Comparison of ENCODE assay signal across 14 cellular contexts in the genomic region with DNA sequence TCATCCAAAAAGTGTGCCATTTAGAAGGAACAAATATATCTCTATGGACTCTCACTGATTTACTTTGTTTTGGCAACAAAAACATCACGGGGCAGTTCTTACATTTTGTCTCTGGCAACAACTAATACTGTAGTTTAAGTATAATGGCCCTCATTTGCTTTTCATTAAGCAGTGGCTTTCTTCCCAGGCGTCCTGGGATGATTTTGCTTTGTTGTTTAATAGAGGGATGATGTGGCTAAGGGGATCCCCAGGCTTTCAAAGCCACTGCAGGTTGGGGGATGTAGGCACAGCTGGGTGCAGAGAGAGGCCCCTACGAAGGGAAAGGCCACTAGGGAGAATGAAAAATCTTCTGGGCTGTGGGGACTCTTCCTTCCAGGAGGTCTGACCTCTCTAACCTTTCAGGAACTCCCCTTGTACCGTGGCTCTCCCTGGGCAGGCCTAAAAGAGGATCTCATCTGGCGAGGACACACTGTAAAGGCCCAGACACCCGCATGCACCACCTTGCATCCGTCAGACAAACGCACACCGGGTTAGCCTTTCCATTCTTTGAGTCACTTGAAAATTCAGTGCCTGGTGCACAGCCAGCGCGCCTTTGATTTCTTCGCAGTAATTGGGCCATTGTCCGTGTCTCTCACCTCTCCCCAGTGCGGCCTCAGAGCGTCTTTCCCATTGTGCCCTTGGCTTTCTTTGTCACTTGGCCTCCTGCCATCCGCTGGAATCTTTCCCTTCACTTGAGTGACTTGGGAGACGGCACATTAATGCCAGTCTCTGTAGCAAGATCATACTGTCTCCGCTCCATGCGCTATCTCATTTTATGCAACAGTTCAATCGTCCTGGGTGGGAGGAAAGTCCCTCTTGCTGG. TPM values are rescaled to one million over a fixed set of nuclear protein-coding genes. Genes with fewer than 3 reads are reported as not detected.
DNase-seq lines count a peak whose midpoint lies in the region; ATAC-seq and TF ChIP-seq lines count a peak whose summit lies in the region.
"Had no signal": no experiment of that assay in that cellular context is flagged by ENCODE, and none has a peak within 500 bp of the region (broad histone marks: within the 10 kb centered on the region; RNA-seq: fewer than 3 reads in every experiment).

No MANE protein-coding gene starts in this region.

- H3K27me3 Mint-ChIP-seq in neural crest cell (ENCODE audit: low read depth) = peaks cover 23% of the 10 kb centered on the region
- H3K27me3 Mint-ChIP-seq in activated CD8-positive, alpha-beta T cell treated with anti-CD3 and anti-CD28 coated beads, Interleukin-2, amount 10 ng/mL, durations not matched to agents 7 days and 5 days (ENCODE audit: low read depth) = peaks cover 3% of the 10 kb centered on the region
- H3K27me3 Mint-ChIP-seq in activated naive CD8-positive, alpha-beta T cell treated with anti-CD3 and anti-CD28 coated beads for 36 hours = no peaks in the 10 kb centered on the region

- H3K27ac Mint-ChIP-seq in neural crest cell (ENCODE audit: unreplicated experiment) = no peak overlapping the region
- no peak overlapping the region for H3K27ac Mint-ChIP-seq in activated CD8-positive, alpha-beta T cell treated with anti-CD3 and anti-CD28 coated beads, Interleukin-2, amount 10 ng/mL, durations not matched to agents 7 days and 5 days
- no peak overlapping the region for H3K27ac Mint-ChIP-seq in activated naive CD8-positive, alpha-beta T cell treated with anti-CD3 and anti-CD28 coated beads for 36 hours

- H3K27me3 ChIP-seq in NT2/D1 (ENCODE audit: insufficient read depth, insufficient read length) = peaks cover 100% of the 10 kb centered on the region
- H3K27me3 ChIP-seq: suprapubic skin had no signal

- H3K36me3 ChIP-seq in NT2/D1 (ENCODE audit: insufficient read depth, insufficient read length, low read length) = no peaks in the 10 kb centered on the region
- H3K36me3 ChIP-seq: suprapubic skin had no signal

- H3K36me3 Mint-ChIP-seq in neural crest cell (ENCODE audit: low read depth) = no peaks in the 10 kb centered on the region
- H3K36me3 Mint-ChIP-seq in activated CD8-positive, alpha-beta T cell treated with anti-CD3 and anti-CD28 coated beads, Interleukin-2, amount 10 ng/mL, durations not matched to agents 7 days and 5 days (ENCODE audit: low read depth) = no peaks in the 10 kb centered on the region
- no peaks in the 10 kb centered on the region for H3K36me3 Mint-ChIP-seq in activated naive CD8-positive, alpha-beta T cell treated with anti-CD3 and anti-CD28 coated beads for 36 hours

- H3K4me1 ChIP-seq in NT2/D1 (ENCODE audit: insufficient read depth, insufficient read length) = peaks cover 5% of the 10 kb centered on the region

- ATAC-seq in activated CD8-positive, alpha-beta T cell treated with anti-CD3 and anti-CD28 coated beads, Interleukin-2, amount 10 ng/mL, durations not matched to agents 7 days and 5 days = no peak

- CTCF ChIA-PET in activated CD8-positive, alpha-beta T cell treated with anti-CD3 and anti-CD28 coated beads, Interleukin-2, amount 10 ng/mL, durations not matched to agents 7 days and 5 days (lab: Charles Lee) = no interaction called here

- H3K4me3 ChIP-seq in NT2/D1 (ENCODE audit: insufficient read length, low read depth) (no peak overlapping the region), fibroblast of villous mesenchyme (ENCODE audit: low read depth, low read length) (no peak overlapping the region)
- H3K4me3 ChIP-seq: suprapubic skin had no signal

- no peak for TF ChIP-seq CTCF in fibroblast of villous mesenchyme (IDR thresholded peaks at IDR 0.05; ENCODE audit: insufficient read depth, low read depth, low read length)
- no peak for TF ChIP-seq CTCF in neural crest cell (conservative IDR thresholded peaks at IDR 0.05)

- peaks cover 19% of the 10 kb centered on the region for H3K4me1 Mint-ChIP-seq in neural crest cell
- H3K4me1 Mint-ChIP-seq in activated CD8-positive, alpha-beta T cell treated with anti-CD3 and anti-CD28 coated beads, Interleukin-2, amount 10 ng/mL, durations not matched to agents 7 days and 5 days (ENCODE audit: low read depth) = no peaks in the 10 kb centered on the region
- H3K4me1 Mint-ChIP-seq in activated naive CD8-positive, alpha-beta T cell treated with anti-CD3 and anti-CD28 coated beads for 36 hours = no peaks in the 10 kb centered on the region

- H3K9me3 Mint-ChIP-seq in neural crest cell = peaks cover 6% of the 10 kb centered on the region
- no peaks in the 10 kb centered on the region for H3K9me3 Mint-ChIP-seq in activated CD8-positive, alpha-beta T cell treated with anti-CD3 and anti-CD28 coated beads, Interleukin-2, amount 10 ng/mL, durations not matched to agents 7 days and 5 days (ENCODE audit: insufficient read depth)
- H3K9me3 Mint-ChIP-seq in activated naive CD8-positive, alpha-beta T cell treated with anti-CD3 and anti-CD28 coated beads for 36 hours = no peaks in the 10 kb centered on the region

- no peak overlapping the region for H3K9ac ChIP-seq in NT2/D1 (ENCODE audit: insufficient read length, low read depth)

- peak overlapping the region; percentile 3 for H3K4me3 Mint-ChIP-seq in neural crest cell
- H3K4me3 Mint-ChIP-seq in activated CD8-positive, alpha-beta T cell treated with anti-CD3 and anti-CD28 coated beads, Interleukin-2, amount 10 ng/mL, durations not matched to agents 7 days and 5 days = no peak overlapping the region
- H3K4me3 Mint-ChIP-seq in activated naive CD8-positive, alpha-beta T cell treated with anti-CD3 and anti-CD28 coated beads for 36 hours = no peak overlapping the region

- H3K9me3 ChIP-seq in NT2/D1 (ENCODE audit: insufficient read depth, low read length) = no peaks in the 10 kb centered on the region
- H3K9me3 ChIP-seq: suprapubic skin had no signal

- POLR2A ChIA-PET in activated CD8-positive, alpha-beta T cell treated with anti-CD3 and anti-CD28 coated beads, Interleukin-2, amount 10 ng/mL, durations not matched to agents 7 days and 5 days (lab: Charles Lee) = no interaction called here

- DNase-seq in ELF-1 (ENCODE audit: low read depth, low spot score) (peak; percentile 36), NT2/D1 (ENCODE audit: low read depth, low spot score) (peak; percentile 33), fibroblast of villous mesenchyme (ENCODE audit: low read depth) (peak; percentile 22), neural crest cell (ENCODE audit: low read depth, low spot score) (no peak), NCI-H82 (lab: John Stamatoyannopoulos, UW) (no peak), NCI-H2171 treated with DMSO at 0.1 percent for 48 hours (lab: John Stamatoyannopoulos, UW) (no peak)
- DNase-seq in activated CD8-positive, alpha-beta T cell treated with anti-CD3 and anti-CD28 coated beads, Interleukin-2, amount 10 ng/mL, durations not matched to agents 7 days and 5 days = no peak
- DNase-seq in activated naive CD8-positive, alpha-beta T cell treated with anti-CD3 and anti-CD28 coated beads for 36 hours = no peak
- DNase-seq: activated CD8-positive, alpha-beta memory T cell treated with anti-CD3 and anti-CD28 coated beads for 24 hours; effector CD4-positive, alpha-beta T cell; kidney glomerular epithelial cell; NCI-H345 had no signal

RNA-seq across cellular contexts. Expression of a gene that starts 40.3 kb away (rescaled TPM):
- 19.4 and 31.9 TPM in 2 replicates for total RNA-seq in fibroblast of villous mesenchyme
- 20.9 and 25.7 TPM in 2 replicates for total RNA-seq in neural crest cell
- 1 to 10 TPM; 7.1 to 7.9 TPM for total RNA-seq in activated CD8-positive, alpha-beta T cell treated with anti-CD3 and anti-CD28 coated beads, Interleukin-2, amount 10 ng/mL, durations not matched to agents 7 days and 5 days
- total RNA-seq in activated naive CD8-positive, alpha-beta T cell treated with anti-CD3 and anti-CD28 coated beads for 36 hours = 1 to 10 TPM; 2.6 to 2.9 TPM
- total RNA-seq: bronchial epithelial cell had no signal

Comparison
In these comparisons a context has a peak if more than half of its experiments do, and no peak if none do; other contexts are left out.
1. DNase-seq: peak in ELF-1 (single experiment), NT2/D1 (single experiment) and fibroblast of villous mesenchyme (single experiment); none in neural crest cell (single experiment), activated CD8-positive, alpha-beta T cell treated with anti-CD3 and anti-CD28 coated beads, Interleukin-2, amount 10 ng/mL, durations not matched to agents 7 days and 5 days (single experiment), activated naive CD8-positive, alpha-beta T cell treated with anti-CD3 and anti-CD28 coated beads for 36 hours (single experiment), NCI-H82 (single experiment) and NCI-H2171 treated with DMSO at 0.1 percent for 48 hours (single experiment).